Comparison of ENCODE assay signal across 13 cellular contexts in the genomic region with DNA sequence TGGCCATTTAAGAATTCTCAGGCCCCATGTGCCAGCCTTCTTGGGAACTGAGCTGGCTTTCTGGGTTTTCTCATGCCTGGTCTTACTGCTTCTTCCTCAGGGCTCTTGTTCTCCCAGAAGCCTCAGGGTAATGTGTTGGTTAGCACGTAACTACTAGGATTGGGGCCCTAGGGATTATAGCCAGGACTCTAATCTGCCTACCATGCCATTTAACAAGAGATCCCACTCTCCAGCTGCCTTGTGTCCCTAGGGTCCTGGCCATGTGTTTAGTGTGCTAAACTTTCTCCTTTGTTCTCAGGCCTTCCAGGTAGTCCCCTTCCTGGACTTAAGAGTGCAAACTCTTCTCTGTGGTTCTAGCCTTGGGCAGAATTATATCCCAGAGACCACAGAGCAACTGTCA. TPM values are rescaled to one million over a fixed set of nuclear protein-coding genes. Genes with fewer than 3 reads are reported as not detected.
DNase-seq lines count a peak whose midpoint lies in the region; TF ChIP-seq lines count a peak whose summit lies in the region.
"Had no signal": no experiment of that assay in that cellular context is flagged by ENCODE, and none has a peak within 500 bp of the region (broad histone marks: within the 10 kb centered on the region; RNA-seq: fewer than 3 reads in every experiment).

No MANE protein-coding gene starts in this region.

- no peaks in the 10 kb centered on the region for H3K9me3 ChIP-seq in CD4-positive, alpha-beta memory T cell (ENCODE audit: control insufficient read depth in 1 of 2, low read length in 2 of 2)
- H3K9me3 ChIP-seq in effector memory CD4-positive, alpha-beta T cell (ENCODE audit: control insufficient read depth, low read length), result no peaks in the 10 kb centered on the region
- no peaks in the 10 kb centered on the region for H3K9me3 ChIP-seq in sigmoid colon

- intact Hi-C loops in CD4-positive, alpha-beta memory T cell (cut with micrococcal nuclease), result loop anchor here (2.0 kb wide), 2 partner anchors 43 to 193 kb away; a partner anchor contains a TSS
- intact Hi-C loops in sigmoid colon (cut with DNase I), result loop anchor here (5.0 kb wide), 3 partner anchors 110 to 195 kb away; a partner anchor contains a TSS

- H3K27ac ChIP-seq in CD4-positive, alpha-beta memory T cell (ENCODE audit: low read depth, low read length), result peak overlapping the region; percentile 82
- H3K27ac ChIP-seq in RWPE1 (peak overlapping the region; percentile 99), sigmoid colon (peak overlapping the region; percentile 88 to 98 (median 91))
- peak overlapping the region; percentile 94 for H3K27ac ChIP-seq in effector memory CD4-positive, alpha-beta T cell (ENCODE audit: insufficient read depth, low read length, poor library complexity, severe bottlenecking)

- H3K36me3 ChIP-seq in CD4-positive, alpha-beta memory T cell (ENCODE audit: insufficient read depth, low read length), result peaks cover 12% of the 10 kb centered on the region
- peaks cover 15% of the 10 kb centered on the region for H3K36me3 ChIP-seq in effector memory CD4-positive, alpha-beta T cell (ENCODE audit: control insufficient read depth, insufficient read depth, low read length)
- H3K36me3 ChIP-seq in sigmoid colon, result peaks cover 0 to 5% (median 2%) of the 10 kb centered on the region in 4 donors

- no peaks in the 10 kb centered on the region for H3K27me3 Mint-ChIP-seq in CD4-positive, alpha-beta memory T cell

- H3K27me3 ChIP-seq in CD4-positive, alpha-beta memory T cell (ENCODE audit: insufficient read depth, low read length), result no peaks in the 10 kb centered on the region
- no peaks in the 10 kb centered on the region for H3K27me3 ChIP-seq in effector memory CD4-positive, alpha-beta T cell (replicated peaks; ENCODE audit: control insufficient read depth, insufficient read depth, low read length, poor library complexity, severe bottlenecking)
- no peaks in the 10 kb centered on the region for H3K27me3 ChIP-seq in sigmoid colon

- CTCF ChIA-PET in CD4-positive, alpha-beta memory T cell (lab: Charles Lee; ENCODE audit: partially characterized antibody), result interaction anchor here (0.6 to 21.6 kb wide), 9 partner anchors 9 to 139 kb away, joined by 3 to 1027 read pairs (median 63); a partner anchor contains a TSS
- CTCF ChIA-PET in RWPE1 (lab: Yijun Ruan, JAX), result interaction anchor here (0.6 to 1.0 kb wide), 5 partner anchors 11 to 362 kb away, joined by 3 to 4 read pairs (median 4); a partner anchor contains a TSS

- no peak for TF ChIP-seq POLR2A in sigmoid colon (IDR thresholded peaks at IDR 0.05)

- peaks cover 12 to 43% of the 10 kb centered on the region in 2 donors for H3K36me3 Mint-ChIP-seq in CD4-positive, alpha-beta memory T cell

- H3K9me3 Mint-ChIP-seq in CD4-positive, alpha-beta memory T cell, result no peaks in the 10 kb centered on the region

- H3K4me1 Mint-ChIP-seq in CD4-positive, alpha-beta memory T cell, result peaks cover 45 to 70% (median 59%) of the 10 kb centered on the region in 4 donors

- TF ChIP-seq EP300 in sigmoid colon (IDR thresholded peaks at IDR 0.05), result no peak

- H3K4me1 ChIP-seq in CD4-positive, alpha-beta memory T cell (ENCODE audit: insufficient read depth, low read length), result peaks cover 69% of the 10 kb centered on the region
- peaks cover 68% of the 10 kb centered on the region for H3K4me1 ChIP-seq in effector memory CD4-positive, alpha-beta T cell (ENCODE audit: control insufficient read depth, insufficient read depth, low read length, poor library complexity, severe bottlenecking)
- peaks cover 0 to 57% (median 48%) of the 10 kb centered on the region in 4 donors for H3K4me1 ChIP-seq in sigmoid colon

- H3K4me3 Mint-ChIP-seq in CD4-positive, alpha-beta memory T cell, result peak overlapping the region in 3 of 8 donors; percentile 50 to 89 (median 71)

- DNase-seq in CD4-positive, alpha-beta memory T cell, result no peak
- DNase-seq in RWPE1 (ENCODE audit: low spot score) (no peak), sigmoid colon (no peak), SK-N-DZ (ENCODE audit: low spot score) (no peak), NCI-H1092 (lab: John Stamatoyannopoulos, UW) (no peak), amniotic stem cell (lab: John Stamatoyannopoulos, UW) (no peak), NCI-H748 (lab: John Stamatoyannopoulos, UW; ENCODE audit: unreplicated experiment) (no peak)
- DNase-seq in effector memory CD4-positive, alpha-beta T cell, result no peak
- DNase-seq: GF-D8, NCI-H1092 treated with DMSO at 0.1 percent for 48 hours had no signal

- TF ChIP-seq CTCF in RWPE1 (conservative IDR thresholded peaks at IDR 0.05; ENCODE audit: low read depth) (no peak), sigmoid colon (IDR thresholded peaks at IDR 0.05) (no peak)

- H3K4me3 ChIP-seq in CD4-positive, alpha-beta memory T cell (ENCODE audit: low read length in 2 of 2), result no peak overlapping the region
- no peak overlapping the region for H3K4me3 ChIP-seq in effector memory CD4-positive, alpha-beta T cell (ENCODE audit: insufficient read depth, low read depth, low read length, poor library complexity, severe bottlenecking)
- no peak overlapping the region for H3K4me3 ChIP-seq in sigmoid colon

- H3K27ac Mint-ChIP-seq in CD4-positive, alpha-beta memory T cell, result peak overlapping the region; percentile 94 to 100 (median 96)

- WGBS in sigmoid colon, 2 donors, result 29 to 84% methylated on average over 1 of the region's 1 CpG

- POLR2A ChIA-PET in CD4-positive, alpha-beta memory T cell (lab: Charles Lee; ENCODE audit: partially characterized antibody), result interaction anchor here (0.5 to 38.6 kb wide), 9 partner anchors 10 to 194 kb away, joined by 3 to 3358 read pairs (median 8); a partner anchor contains a TSS
- POLR2A ChIA-PET in RWPE1 (lab: Yijun Ruan, JAX; ENCODE audit: low non-redundant PET), result interaction anchor here (0.5 kb wide), 1 partner anchor 45 kb away, joined by 6 read pairs; no protein-coding TSS in a partner anchor

RNA-seq across cellular contexts. Expression of a gene that starts 2.2 kb away (rescaled TPM):
- 100 to 1,000 TPM; 293 to 305 TPM for total RNA-seq in CD4-positive, alpha-beta memory T cell
- polyA plus RNA-seq in CD4-positive, alpha-beta memory T cell, result 1,000 to 10,000 TPM in 1 of 2 donors, 100 to 1,000 TPM in 1; 979 to 1,531 TPM
- 10 to 100 TPM; 32.9 to 41.5 (median 37.6) TPM for total RNA-seq in sigmoid colon
- polyA plus RNA-seq in sigmoid colon, result 100 to 1,000 TPM; 303 to 575 (median 543) TPM
- polyA plus RNA-seq in SK-N-DZ (2014; cell fraction: cytosol; rRNA removed), result 9.1 and 15.6 TPM in 2 replicates
- polyA plus RNA-seq in SK-N-DZ (2014; cell fraction: nucleus; rRNA removed), result 4.0 and 8.9 TPM in 2 replicates

RNA-seq across cellular contexts. Expression of a gene that starts 28.7 kb away (rescaled TPM):
- total RNA-seq in CD4-positive, alpha-beta memory T cell, result 100 to 1,000 TPM; 115 to 117 TPM
- polyA plus RNA-seq in CD4-positive, alpha-beta memory T cell, result 10 to 100 TPM; 13.3 to 17.4 TPM
- total RNA-seq in sigmoid colon, result 10 to 100 TPM in 3 of 4 donors, 1 to 10 TPM in 1; 9.8 to 17.7 (median 13.1) TPM
- polyA plus RNA-seq in sigmoid colon, result 10 to 100 TPM in 1 of 3 donors, 1 to 10 TPM in 2; 3.0 to 22.7 (median 4.2) TPM
- polyA plus RNA-seq in SK-N-DZ (2014; cell fraction: cytosol; rRNA removed), result 4.8 and 5.1 TPM in 2 replicates
- polyA plus RNA-seq in SK-N-DZ (2014; cell fraction: nucleus; rRNA removed), result 52.0 and 62.5 TPM in 2 replicates

RNA-seq across cellular contexts. Expression of a gene that starts 40.0 kb away (rescaled TPM):
- total RNA-seq in CD4-positive, alpha-beta memory T cell, result 1,000 to 10,000 TPM; 1,302 to 1,324 TPM
- over 10,000 TPM in 1 of 2 donors, 1,000 to 10,000 TPM in 1; 8,660 to 12,303 TPM for polyA plus RNA-seq in CD4-positive, alpha-beta memory T cell
- total RNA-seq in sigmoid colon, result 1 to 10 TPM in 2 of 4 donors, not detected in 2; 1.6 to 5.7 TPM
- polyA plus RNA-seq in sigmoid colon, result 100 to 1,000 TPM in 1 of 3 donors, 10 to 100 TPM in 2; 19.8 to 556 (median 41.4) TPM
- polyA plus RNA-seq in SK-N-DZ (2014; cell fraction: cytosol; rRNA removed), result not detected in 2 replicates
- not detected in 2 replicates for polyA plus RNA-seq in SK-N-DZ (2014; cell fraction: nucleus; rRNA removed)
- total RNA-seq: frontal cortex, pulmonary artery endothelial cell, RPMI7951 had no signal

RNA-seq across cellular contexts. Expression of a gene that starts 43.7 kb away (rescaled TPM):
- total RNA-seq in CD4-positive, alpha-beta memory T cell, result 10 to 100 TPM; 20.4 to 21.9 TPM
- 1 to 10 TPM; 6.7 to 9.4 TPM for polyA plus RNA-seq in CD4-positive, alpha-beta memory T cell
- 1 to 10 TPM; 1.9 to 5.4 (median 3.3) TPM for total RNA-seq in sigmoid colon
- 10 to 100 TPM in 1 of 3 donors, 1 to 10 TPM in 2; 2.4 to 12.9 (median 9.7) TPM for polyA plus RNA-seq in sigmoid colon
- 34.0 and 39.5 TPM in 2 replicates for polyA plus RNA-seq in SK-N-DZ (2014; cell fraction: cytosol; rRNA removed)
- 75.2 and 82.4 TPM in 2 replicates for polyA plus RNA-seq in SK-N-DZ (2014; cell fraction: nucleus; rRNA removed)

Comparison
In these comparisons a context has a peak if more than half of its experiments do, and no peak if none do; other contexts are left out.
1. RNA of a gene that starts 2.2 kb away (total RNA-seq): 293 to 305 TPM in CD4-positive, alpha-beta memory T cell; 32.9 to 41.5 TPM in sigmoid colon; every median in the first group is over 4 times any median in the second.
2. RNA of a gene that starts 28.7 kb away (total RNA-seq): 115 to 117 TPM in CD4-positive, alpha-beta memory T cell; 9.8 to 17.7 TPM in sigmoid colon; every median in the first group is over 4 times any median in the second.
3. RNA of a gene that starts 40.0 kb away (total RNA-seq): 1,302 to 1,324 TPM in CD4-positive, alpha-beta memory T cell; 1.6 to 5.7 TPM in sigmoid colon; every median in the first group is over 100 times any median in the second.
4. Peak in every context shown above with its lines, with median percentiles within 50 percentile points of each other: H3K27ac ChIP-seq.